ENCODE assay signal across 16 cellular contexts in genomic region chr1:9084883-9085282, GRCh38. TPM values are rescaled to one million over a fixed set of nuclear protein-coding genes. Genes with fewer than 3 reads are reported as not detected.
DNase-seq lines count a peak whose midpoint lies in the region; ATAC-seq and TF ChIP-seq lines count a peak whose summit lies in the region.
"Had no signal": no experiment of that assay in that cellular context is flagged by ENCODE, and none has a peak within 500 bp of the region (broad histone marks: within the 10 kb centered on the region; RNA-seq: fewer than 3 reads in every experiment).

No MANE protein-coding gene starts in this region.

- POLR2A ChIA-PET in RWPE1 (lab: Yijun Ruan, JAX; ENCODE audit: low non-redundant PET): no interaction called here

- peak overlapping the region in 10 of 11 experiments; percentile 68 to 97 (median 90); a peak in 20 of 22 replicates for H3K27ac ChIP-seq in BLaER1 treated with 17β-estradiol and CSF1 and Interleukin-3, amounts not matched to agents 10 nM and 100 nM
- peak overlapping the region; percentile 84 for H3K27ac ChIP-seq in RWPE1
- H3K27ac ChIP-seq in heart left ventricle: peak overlapping the region in 7 of 12 donors; percentile 37 to 72 (median 55)

- no peaks in the 10 kb centered on the region for H4K20me1 ChIP-seq in BLaER1 treated with 17β-estradiol and CSF1 and Interleukin-3, amounts not matched to agents 10 nM and 100 nM

- peak overlapping the region; percentile 6 to 81 (median 75); a peak in 19 of 22 replicates for H3K9ac ChIP-seq in BLaER1 treated with 17β-estradiol and CSF1 and Interleukin-3, amounts not matched to agents 10 nM and 100 nM

- H3K27ac Mint-ChIP-seq in activated T-cell treated with anti-CD3 and anti-CD28 coated beads, Interleukin-2, amount 50 U/mL, for 24 hours: no peak overlapping the region
- H3K27ac Mint-ChIP-seq: progenitor cell of endocrine pancreas had no signal

- H3K27me3 ChIP-seq in BLaER1 treated with 17β-estradiol and CSF1 and Interleukin-3, amounts not matched to agents 10 nM and 100 nM: no peaks in the 10 kb centered on the region
- H3K27me3 ChIP-seq in heart left ventricle (no peaks in the 10 kb centered on the region), BE2C (no peaks in the 10 kb centered on the region)

- 47 to 75% (median 54%) methylated on average over 8 of the region's 8 CpGs for WGBS in heart left ventricle, 4 donors

- intact Hi-C loops in heart left ventricle (cut with DNase I): loop anchor here in 1 of 10 donors (10.0 kb wide), 1 partner anchor 50 kb away; no protein-coding TSS in a partner anchor

- no peaks in the 10 kb centered on the region for H3K36me3 Mint-ChIP-seq in activated T-cell treated with anti-CD3 and anti-CD28 coated beads, Interleukin-2, amount 50 U/mL, for 24 hours (ENCODE audit: low read depth)

- peaks cover 62 to 83% (median 80%) of the 10 kb centered on the region in 10 experiments for H3K4me1 ChIP-seq in BLaER1 treated with 17β-estradiol and CSF1 and Interleukin-3, amounts not matched to agents 10 nM and 100 nM
- peaks cover 0 to 37% (median 12%) of the 10 kb centered on the region in 12 donors for H3K4me1 ChIP-seq in heart left ventricle
- no peaks in the 10 kb centered on the region for H3K4me1 ChIP-seq in BE2C

- CTCF ChIA-PET in RWPE1 (lab: Yijun Ruan, JAX): interaction anchor here (0.8 kb wide), 1 partner anchor 167 kb away, joined by 3 read pairs; no protein-coding TSS in a partner anchor

- TF ChIP-seq CTCF in RWPE1 (conservative IDR thresholded peaks at IDR 0.05; ENCODE audit: low read depth) (no peak), heart left ventricle (IDR thresholded peaks at IDR 0.05) (no peak), BE2C (IDR thresholded peaks at IDR 0.05; ENCODE audit: low read depth, low read length) (no peak)

- H3K9me3 ChIP-seq in BLaER1 treated with 17β-estradiol and CSF1 and Interleukin-3, amounts not matched to agents 10 nM and 100 nM (replicated peaks in 1 of 11): peaks cover 0 to 26% (median 12%) of the 10 kb centered on the region in 11 experiments; a peak in 16 of 22 replicates
- peaks cover 0 to 3% (median 0%) of the 10 kb centered on the region in 12 donors for H3K9me3 ChIP-seq in heart left ventricle
- no peaks in the 10 kb centered on the region for H3K9me3 ChIP-seq in BE2C

- peak; percentile 11 for DNase-seq in RWPE1 (ENCODE audit: low spot score)
- peak; percentile 56 to 84 (median 76) for DNase-seq in heart left ventricle
- DNase-seq in renal cortical epithelial cell (ENCODE audit: low read depth): peak; percentile 84
- no peak for DNase-seq in RKO (ENCODE audit: low spot score)
- DNase-seq in BE2C: no peak
- no peak for DNase-seq in activated T-cell treated with anti-CD3 and anti-CD28 coated beads, Interleukin-2, amount 50 U/mL, for 24 hours
- DNase-seq: activated CD4-positive, alpha-beta T cell treated with anti-CD3 and anti-CD28 coated beads for 48 hours; activated effector memory CD4-positive, alpha-beta T cell treated with Interleukin-2 at 50 U/mL for 16 hours; NCI-H1417 treated with DMSO at 0.1 percent for 48 hours; NCI-H774 had no signal

- H3K9me3 Mint-ChIP-seq in activated T-cell treated with anti-CD3 and anti-CD28 coated beads, Interleukin-2, amount 50 U/mL, for 24 hours: no peaks in the 10 kb centered on the region

- peaks cover 18% of the 10 kb centered on the region for H3K27me3 Mint-ChIP-seq in activated T-cell treated with anti-CD3 and anti-CD28 coated beads, Interleukin-2, amount 50 U/mL, for 24 hours

- no peaks in the 10 kb centered on the region for H3K36me3 ChIP-seq in BLaER1 treated with 17β-estradiol and CSF1 and Interleukin-3, amounts not matched to agents 10 nM and 100 nM
- H3K36me3 ChIP-seq in heart left ventricle: no peaks in the 10 kb centered on the region
- no peaks in the 10 kb centered on the region for H3K36me3 ChIP-seq in BE2C

- H3K4me2 ChIP-seq in BLaER1 treated with 17β-estradiol and CSF1 and Interleukin-3, amounts not matched to agents 10 nM and 100 nM: peak overlapping the region; percentile 79 to 93 (median 86)

- peaks cover 8% of the 10 kb centered on the region for H3K4me1 Mint-ChIP-seq in activated T-cell treated with anti-CD3 and anti-CD28 coated beads, Interleukin-2, amount 50 U/mL, for 24 hours (ENCODE audit: low read depth)

- ATAC-seq in heart left ventricle (peak; percentile 91 to 96 (median 94)), GM18907 (IDR thresholded peaks at IDR 0.05; ENCODE audit: unreplicated experiment) (no peak)
- ATAC-seq: left lobe of liver had no signal

- no peak for TF ChIP-seq POLR2A in heart left ventricle (IDR thresholded peaks at IDR 0.05)

- no peak overlapping the region for H3K4me3 Mint-ChIP-seq in activated T-cell treated with anti-CD3 and anti-CD28 coated beads, Interleukin-2, amount 50 U/mL, for 24 hours

- peak overlapping the region in 9 of 10 experiments; percentile 4 to 46 (median 37); a peak in 13 of 20 replicates for H3K4me3 ChIP-seq in BLaER1 treated with 17β-estradiol and CSF1 and Interleukin-3, amounts not matched to agents 10 nM and 100 nM
- H3K4me3 ChIP-seq in heart left ventricle: no peak overlapping the region
- no peak overlapping the region for H3K4me3 ChIP-seq in BE2C (ENCODE audit: low read depth, low read length)

RNA-seq across cellular contexts. Expression of gene SLC2A5, which starts 15.4 kb away (rescaled TPM):
- total RNA-seq in heart left ventricle (10 to 100 TPM in 2 of 9 donors, 1 to 10 TPM in 6, under 1 TPM in 1; 0.93 to 15.8 (median 2.9) TPM), renal cortical epithelial cell (1.6 TPM in 1 of 2 replicates, not detected in the other)
- 1 to 10 TPM in 1 of 2 donors, under 1 TPM in 1; 0.86 to 1.1 TPM for polyA plus RNA-seq in heart left ventricle
- polyA plus RNA-seq in BE2C (2012; ENCODE audit: insufficient read depth, insufficient read length, low read depth): not detected
- total RNA-seq: progenitor cell of endocrine pancreas had no signal

RNA-seq across cellular contexts. Expression of gene GPR157, which starts 44.0 kb away (rescaled TPM):
- total RNA-seq in heart left ventricle (10 to 100 TPM; 21.1 to 41.8 (median 30.3) TPM), renal cortical epithelial cell (4.6 and 9.7 TPM in 2 replicates)
- 10 to 100 TPM in 1 of 2 donors, 1 to 10 TPM in 1; 9.2 to 10.2 TPM for polyA plus RNA-seq in heart left ventricle
- polyA plus RNA-seq in BE2C (2012; ENCODE audit: insufficient read depth, insufficient read length, low read depth): not detected

RNA-seq across cellular contexts. Expression of gene SLC2A7, which starts 58.7 kb away (rescaled TPM):
- total RNA-seq in heart left ventricle: under 1 TPM in 2 of 9 donors, not detected in 7; 0.14 to 0.25 TPM
- under 1 TPM in 1 of 2 donors, not detected in 1; 0.06 TPM for polyA plus RNA-seq in heart left ventricle
- not detected in 2 replicates for total RNA-seq in renal cortical epithelial cell
- polyA plus RNA-seq in BE2C (2012; ENCODE audit: insufficient read depth, insufficient read length, low read depth): not detected
- total RNA-seq: left lobe of liver, progenitor cell of endocrine pancreas, temporal lobe had no signal
- polyA plus RNA-seq: BJ had no signal

Comparison
In these comparisons a context has a peak if more than half of its experiments do, and no peak if none do; other contexts are left out.
1. H3K4me3 ChIP-seq: peak in BLaER1 treated with 17β-estradiol and CSF1 and Interleukin-3, amounts not matched to agents 10 nM and 100 nM (9 of 10); none in heart left ventricle (0 of 12) and BE2C (single experiment).
2. DNase-seq: peak in RWPE1 (single experiment), heart left ventricle (5 of 5) and renal cortical epithelial cell (single experiment); none in RKO (single experiment), BE2C (single experiment) and activated T-cell treated with anti-CD3 and anti-CD28 coated beads, Interleukin-2, amount 50 U/mL, for 24 hours (single experiment).
3. Peak in every context shown above with its lines, with median percentiles within 50 percentile points of each other: H3K27ac ChIP-seq.